8 cellular contexts compared by ENCODE assay signal in genomic region chr6:37483917-37484785, GRCh38.
A peak's percentile ranks its signal among the peaks of the same experiment; 100 is the strongest.
DNase-seq lines count a peak whose midpoint lies in the region; ATAC-seq and TF ChIP-seq lines count a peak whose summit lies in the region.

No MANE protein-coding gene starts in this region.

- TF ChIP-seq CTCF in LNCAP (IDR thresholded peaks at IDR 0.05), result peak; percentile 75
- TF ChIP-seq CTCF in astrocyte of the spinal cord (IDR thresholded peaks at IDR 0.05; ENCODE audit: low read depth, low read length), result peak; percentile 88

- H3K4me3 ChIP-seq in astrocyte of the spinal cord (ENCODE audit: low read depth, low read length), result no peak overlapping the region

- DNase-seq in NCI-H2081 (lab: John Stamatoyannopoulos, UW) (peak; percentile 62 to 63), NCI-H2081 treated with DMSO at 0.1 percent for 48 hours (lab: John Stamatoyannopoulos, UW) (no peak), UCSD-AML1 (lab: John Stamatoyannopoulos, UW; ENCODE audit: unreplicated experiment) (peak; percentile 64), astrocyte of the spinal cord (ENCODE audit: low read depth, low spot score) (peak; percentile 30), iris pigment epithelial cell (ENCODE audit: low read depth) (peak; percentile 20)
- peak; percentile 71 to 76 for DNase-seq in stimulated activated CD4-positive, alpha-beta T cell treated with anti-CD3 and anti-CD28 coated beads, Interleukin-2, amount 100 ng/mL, for 48 hours

- in situ Hi-C loops in astrocyte of the spinal cord (cut with HindIII; ENCODE audit: low sequenced_read_pairs), result no loop called here

- no peak for ATAC-seq in GM19035 (IDR thresholded peaks at IDR 0.05; ENCODE audit: unreplicated experiment)
